ENCODE assay signal across 8 cellular contexts in the genomic region with DNA sequence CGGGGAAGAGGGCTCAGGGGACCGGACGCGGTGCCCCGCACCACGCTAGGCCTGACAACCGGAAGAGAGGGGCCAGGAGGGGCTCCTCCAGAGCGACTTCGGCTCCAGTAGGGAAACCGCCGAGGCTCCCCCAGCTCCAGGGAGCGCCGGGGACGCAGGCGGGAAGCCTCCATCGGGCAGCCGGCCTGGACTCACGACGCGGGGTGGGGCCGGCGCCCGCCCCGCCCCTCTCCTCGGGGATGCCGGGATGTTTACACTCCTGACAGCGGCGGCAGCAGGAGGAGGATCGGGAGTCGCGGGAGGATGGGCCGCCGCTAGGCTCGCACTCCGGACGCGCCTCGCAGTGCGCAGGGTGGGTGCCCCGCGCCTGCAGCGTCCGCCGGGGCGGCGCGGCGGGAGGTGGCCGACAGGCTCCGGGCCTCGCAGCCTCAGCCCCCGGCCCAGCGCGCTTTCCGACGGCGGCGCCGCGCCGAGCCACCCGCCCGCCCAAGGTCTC. TPM values are rescaled to one million over a fixed set of nuclear protein-coding genes. Genes with fewer than 3 reads are reported as not detected.
DNase-seq lines count a peak whose midpoint lies in the region; ATAC-seq and TF ChIP-seq lines count a peak whose summit lies in the region.

A gene (plus strand): TSS at position 254 of the 496 bp plus-strand sequence. CDS start 75,583 bp downstream, outside the sequence.

- DNase-seq in EL (peak; percentile 91), GM23248 (peak; percentile 95), Karpas-422 (peak; percentile 82), RKO (ENCODE audit: low spot score) (peak; percentile 83), fibroblast of pulmonary artery (ENCODE audit: low read depth) (peak; percentile 84), suprapubic skin (ENCODE audit: low spot score in 2 of 2) (peak; percentile 84 to 86)
- DNase-seq in activated effector memory CD4-positive, alpha-beta T cell treated with anti-CD3 and anti-CD28 coated beads, Interleukin-2, amount 50 U/mL, for 16 hours = peak; percentile 89
- DNase-seq in naive thymus-derived CD8-positive, alpha-beta T cell = peak; percentile 40 to 73 (median 58)

- H4K20me1 ChIP-seq in GM23248 (ENCODE audit: insufficient read depth) (peaks cover 24% of the 10 kb centered on the region; the same call in 1 of the 2 replicates), Karpas-422 (ENCODE audit: insufficient read depth, low read depth, low read length) (no peaks in the 10 kb centered on the region)

- peak; percentile 38 to 43 for ATAC-seq in naive thymus-derived CD8-positive, alpha-beta T cell

- H3K27ac Mint-ChIP-seq in naive thymus-derived CD8-positive, alpha-beta T cell = peak within 1 kb of the TSS; percentile 96 to 100 (median 99)

- TF ChIP-seq CTCF in fibroblast of pulmonary artery (IDR thresholded peaks at IDR 0.05; ENCODE audit: low read length, missing control alignments) (no peak), suprapubic skin (IDR thresholded peaks at IDR 0.05) (no peak)

- H3K4me1 Mint-ChIP-seq in naive thymus-derived CD8-positive, alpha-beta T cell = peaks cover 15 to 52% (median 33%) of the 10 kb centered on the region in 4 donors

- H3K4me1 ChIP-seq in GM23248 (ENCODE audit: insufficient read depth) (peaks cover 51% of the 10 kb centered on the region), Karpas-422 (ENCODE audit: low read length) (peaks cover 30% of the 10 kb centered on the region), suprapubic skin (peaks cover 41% of the 10 kb centered on the region)

- no peaks in the 10 kb centered on the region for H3K27me3 ChIP-seq in GM23248 (replicated peaks; ENCODE audit: insufficient read depth)
- H3K27me3 ChIP-seq in Karpas-422 (ENCODE audit: low read length) = no peaks in the 10 kb centered on the region
- H3K27me3 ChIP-seq in suprapubic skin = no peaks in the 10 kb centered on the region

- H3K36me3 ChIP-seq in GM23248 (ENCODE audit: low read depth) = peaks cover 6% of the 10 kb centered on the region; the same call in 1 of the 2 replicates
- H3K36me3 ChIP-seq in Karpas-422 (ENCODE audit: insufficient read depth, low read length) = no peaks in the 10 kb centered on the region
- no peaks in the 10 kb centered on the region for H3K36me3 ChIP-seq in suprapubic skin

- peak in 1 of 2 donors; percentile 75 for TF ChIP-seq POLR2A in suprapubic skin (IDR thresholded peaks at IDR 0.05)

- WGBS in GM23248 (ENCODE audit: low coverage in 1 of 2, low lambda C conversion rate in 2 of 2, missing lambda C conversion rate in 2 of 2), 2 experiments = 0 to 1% methylated on average over 21 to 36 of the region's 63 CpGs
- WGBS in suprapubic skin = 0% methylated on average over 17 of the region's 63 CpGs

- H3K9me3 ChIP-seq in GM23248 (ENCODE audit: low read depth) (no peaks in the 10 kb centered on the region), Karpas-422 (ENCODE audit: low read length) (no peaks in the 10 kb centered on the region), suprapubic skin (no peaks in the 10 kb centered on the region)

- H3K79me2 ChIP-seq in GM23248 (ENCODE audit: insufficient read depth) (peaks cover 54% of the 10 kb centered on the region), Karpas-422 (ENCODE audit: low read length) (peaks cover 46% of the 10 kb centered on the region)

- H2AFZ ChIP-seq in GM23248 = peak within 1 kb of the TSS; percentile 89
- peak within 1 kb of the TSS; percentile 35 for H2AFZ ChIP-seq in Karpas-422 (ENCODE audit: low read length)

- in situ Hi-C loops in GM23248 (cut with MboI) = loop anchor here (10.0 to 25.0 kb wide), 2 partner anchors 72 to 531 kb away; no protein-coding TSS in a partner anchor

- peaks cover 73% of the 10 kb centered on the region for H3F3A ChIP-seq in GM23248 (ENCODE audit: insufficient read depth)

- H3K4me3 Mint-ChIP-seq in naive thymus-derived CD8-positive, alpha-beta T cell = peak within 1 kb of the TSS; percentile 94 to 100 (median 100)

- H3K4me2 ChIP-seq in GM23248 (ENCODE audit: unreplicated experiment) (peak within 1 kb of the TSS; percentile 91), Karpas-422 (ENCODE audit: low read depth, low read length, poor library complexity, severe bottlenecking) (peak within 1 kb of the TSS; percentile 77)

- POLR2A ChIA-PET in naive thymus-derived CD8-positive, alpha-beta T cell (lab: Charles Lee) = interaction anchor here (0.6 to 4.4 kb wide), 14 partner anchors 11 to 549 kb away, joined by 3 to 54 read pairs (median 4); a partner anchor contains a TSS

- H3K27me3 Mint-ChIP-seq in naive thymus-derived CD8-positive, alpha-beta T cell = no peaks in the 10 kb centered on the region

- no peaks in the 10 kb centered on the region for H3K9me3 Mint-ChIP-seq in naive thymus-derived CD8-positive, alpha-beta T cell

- peak within 1 kb of the TSS; percentile 74 for H3K27ac ChIP-seq in GM23248
- peak within 1 kb of the TSS; percentile 85 for H3K27ac ChIP-seq in Karpas-422 (ENCODE audit: low read length)
- peak within 1 kb of the TSS; percentile 100 for H3K27ac ChIP-seq in suprapubic skin

- H3K9me2 ChIP-seq in GM23248 (ENCODE audit: insufficient read depth) (no peaks in the 10 kb centered on the region), Karpas-422 (replicated peaks; ENCODE audit: insufficient read depth, low read length) (no peaks in the 10 kb centered on the region)

- no peak for TF ChIP-seq EP300 in suprapubic skin (IDR thresholded peaks at IDR 0.05)

- peaks cover 0 to 5% (median 0%) of the 10 kb centered on the region in 3 donors for H3K36me3 Mint-ChIP-seq in naive thymus-derived CD8-positive, alpha-beta T cell

- H3K9ac ChIP-seq in GM23248 (peak within 1 kb of the TSS; percentile 85), Karpas-422 (ENCODE audit: low read length) (peak within 1 kb of the TSS; percentile 77)

- H3K4me3 ChIP-seq in GM23248 (peak within 1 kb of the TSS; percentile 88), Karpas-422 (ENCODE audit: low read length) (peak within 1 kb of the TSS; percentile 81), fibroblast of pulmonary artery (replicated peaks; ENCODE audit: low read depth, low read length) (peak within 1 kb of the TSS; percentile 80), suprapubic skin (peak within 1 kb of the TSS; percentile 98)

RNA-seq across cellular contexts. Expression of the gene that starts here (rescaled TPM):
- total RNA-seq in GM23248 (2014; rRNA removed; shearing (Covaris generic)) = 1,026 and 1,186 TPM in 2 replicates
- 693 and 700 TPM in 2 replicates for polyA plus RNA-seq in GM23248 (2016; fragmentation: Nextera tagmentation; extraction: Ambion mirVana)
- total RNA-seq in Karpas-422 (2014; rRNA removed; shearing (Covaris generic); ENCODE audit: low replicate concordance) = 36.7 and 133 TPM in 2 replicates
- total RNA-seq in naive thymus-derived CD8-positive, alpha-beta T cell = 10 to 100 TPM; 46.2 to 58.2 TPM
- polyA plus RNA-seq in naive thymus-derived CD8-positive, alpha-beta T cell = 10 to 100 TPM; 21.6 to 44.5 (median 39.2) TPM
- 10 to 100 TPM; 45.7 to 75.7 (median 53.5) TPM for total RNA-seq in suprapubic skin

Comparison
In these comparisons a context has a peak if more than half of its experiments do, and no peak if none do; other contexts are left out.
1. Peak in every context shown above with its lines: DNase-seq, ATAC-seq, H3K4me3 ChIP-seq and H3K27ac ChIP-seq.
2. RNA of the gene that starts here (polyA plus RNA-seq): 693 to 700 TPM in GM23248; 21.6 to 44.5 TPM in naive thymus-derived CD8-positive, alpha-beta T cell; every median in the first group is over 10 times any median in the second.